ENCODE assay signal across 13 cellular contexts in genomic region chr17:10171581-10171981, GRCh38. TPM values are rescaled to one million over a fixed set of nuclear protein-coding genes. Genes with fewer than 3 reads are reported as not detected.
DNase-seq lines count a peak whose midpoint lies in the region; ATAC-seq, FAIRE-seq and TF ChIP-seq lines count a peak whose summit lies in the region.
"Had no signal": no experiment of that assay in that cellular context is flagged by ENCODE, and none has a peak within 500 bp of the region (broad histone marks: within the 10 kb centered on the region; RNA-seq: fewer than 3 reads in every experiment).

No MANE protein-coding gene starts in this region.

- no peak overlapping the region for H2AK5ac ChIP-seq in H1 (ENCODE audit: low read depth, low read length)

- CTCF ChIA-PET in H1 (lab: Charles Lee; ENCODE audit: partially characterized antibody), result interaction anchor here (0.9 kb wide), 1 partner anchor 55 kb away, joined by 3 read pairs; no protein-coding TSS in a partner anchor

- no peak overlapping the region for H2BK20ac ChIP-seq in H1 (ENCODE audit: low read length)

- TF ChIP-seq POLR2A in GM12891 (IDR thresholded peaks at IDR 0.05; ENCODE audit: low read depth, low read length), result no peak
- TF ChIP-seq POLR2A in H1 (IDR thresholded peaks at IDR 0.05; ENCODE audit: control extremely low read depth in 1 of 2, low read depth in 2 of 2, low read length in 2 of 2), result no peak
- TF ChIP-seq POLR2A in GM18505 (IDR thresholded peaks at IDR 0.05; ENCODE audit: borderline replicate concordance, extremely low read depth, insufficient read depth, insufficient read length), result no peak

- FAIRE-seq in GM12891 (lab: Jason Lieb, UNC), result peak; percentile 62
- FAIRE-seq in H1 (lab: Jason Lieb, UNC), result peak; percentile 60
- FAIRE-seq: RCC 7860 had no signal

- no peak overlapping the region for H3K18ac ChIP-seq in H1 (ENCODE audit: extremely low read depth, low read length)

- no peaks in the 10 kb centered on the region for H4K20me1 ChIP-seq in H1 (replicated peaks in 1 of 2; ENCODE audit: control insufficient read depth in 1 of 2, insufficient read depth in 2 of 2, low read length in 2 of 2)

- no peak overlapping the region for H2BK120ac ChIP-seq in H1 (replicated peaks; ENCODE audit: low read depth, low read length)

- POLR2A ChIA-PET in H1 (lab: Charles Lee; ENCODE audit: partially characterized antibody), result interaction anchor here (0.6 kb wide), 1 partner anchor 11 kb away, joined by 3 read pairs; no protein-coding TSS in a partner anchor

- no peak overlapping the region for H3K27ac ChIP-seq in H1 (ENCODE audit: low read depth, low read length)
- H3K27ac ChIP-seq in skeletal muscle tissue (ENCODE audit: low read depth, low read length), result peak overlapping the region; percentile 42
- H3K27ac ChIP-seq: right lobe of liver had no signal

- no peak overlapping the region for H2BK12ac ChIP-seq in H1 (ENCODE audit: low read depth, low read length)

- no peak overlapping the region for H4K8ac ChIP-seq in H1 (ENCODE audit: extremely low read depth, insufficient read depth, low read length)

- H3K9ac ChIP-seq in H1 (replicated peaks in 1 of 4; ENCODE audit: extremely low read depth in 1 of 4, low read depth in 3 of 4, low read length in 3 of 4), result no peak overlapping the region
- no peak overlapping the region for H3K9ac ChIP-seq in skeletal muscle tissue (ENCODE audit: low read depth in 1 of 3, low read length in 3 of 3)

- H3K4me1 ChIP-seq in H1 (replicated peaks in 1 of 4; ENCODE audit: control insufficient read depth in 3 of 4, insufficient read depth in 4 of 4, low read length in 3 of 4) (peaks cover 0 to 2% (median 1%) of the 10 kb centered on the region in 4 experiments; a peak in 5 of 7 replicates), skeletal muscle tissue (ENCODE audit: control insufficient read depth in 3 of 3, insufficient read depth in 3 of 3, low read length in 3 of 3) (peaks cover 0 to 5% (median 0%) of the 10 kb centered on the region in 3 donors)
- H3K4me1 ChIP-seq: right lobe of liver had no signal

- no peak overlapping the region for H3K56ac ChIP-seq in H1 (replicated peaks; ENCODE audit: insufficient read length, low read depth, low read length)

- no peak overlapping the region for H3K4me2 ChIP-seq in H1 (ENCODE audit: insufficient read depth in 1 of 2, low read depth in 2 of 2, low read length in 2 of 2)

- no peak for TF ChIP-seq CTCF in H1 (IDR thresholded peaks at IDR 0.05; ENCODE audit: control extremely low read depth in 1 of 3, insufficient read depth in 1 of 3, low read depth in 1 of 3, low read length in 3 of 3)

- no peak overlapping the region for H2BK15ac ChIP-seq in H1 (ENCODE audit: low read length)

- no peaks in the 10 kb centered on the region; a peak in 1 of 7 replicates for H3K27me3 ChIP-seq in H1 (replicated peaks in 1 of 4; ENCODE audit: control insufficient read depth in 3 of 4, extremely low read depth in 1 of 4, insufficient read depth in 3 of 4, low read length in 3 of 4)
- H3K27me3 ChIP-seq in skeletal muscle tissue (ENCODE audit: control insufficient read depth in 3 of 3, insufficient read depth in 3 of 3, low read length in 3 of 3), result peaks cover 0 to 14% (median 9%) of the 10 kb centered on the region in 3 donors
- H3K27me3 ChIP-seq: right lobe of liver had no signal

- no peak overlapping the region for H3K14ac ChIP-seq in H1 (ENCODE audit: insufficient read length)

- no peak overlapping the region for H2AFZ ChIP-seq in H1 (ENCODE audit: low read length)

- H4K91ac ChIP-seq in H1 (replicated peaks; ENCODE audit: insufficient read length, low read length), result no peak overlapping the region

- H3K9me3 ChIP-seq in H1 (ENCODE audit: insufficient read depth in 2 of 2, low read depth in 1 of 2, low read length in 1 of 2) (peaks cover 0 to 4% of the 10 kb centered on the region in 2 experiments; a peak in 1 of 4 replicates), skeletal muscle tissue (ENCODE audit: control insufficient read depth in 3 of 3, low read length in 3 of 3) (no peaks in the 10 kb centered on the region)
- H3K9me3 ChIP-seq: heart left ventricle, right lobe of liver had no signal

- no peaks in the 10 kb centered on the region for H3K79me2 ChIP-seq in H1 (ENCODE audit: control insufficient read depth in 1 of 2, insufficient read depth in 2 of 2, low read length in 2 of 2)

- no peak overlapping the region for H2BK5ac ChIP-seq in H1 (ENCODE audit: low read depth, low read length)

- WGBS in H1 (ENCODE audit: extremely low coverage in 1 of 2, insufficient coverage in 1 of 2, insufficient read length in 1 of 2, insufficient replicate concordance in 2 of 2, low coverage in 1 of 2, low lambda C conversion rate in 2 of 2, missing lambda C conversion rate in 1 of 2), 2 experiments, result 72% methylated on average over 6 of the region's 6 CpGs; no CpG with 5 or more reads in 1 of the 2 experiments

- no peaks in the 10 kb centered on the region for H3K23me2 ChIP-seq in H1 (ENCODE audit: low read depth, low read length)

- no peak overlapping the region for H3K23ac ChIP-seq in H1 (ENCODE audit: insufficient read length)

- no peak overlapping the region for H3K4ac ChIP-seq in H1 (replicated peaks; ENCODE audit: insufficient read length, low read depth, low read length)

- H3K36me3 ChIP-seq in H1 (ENCODE audit: control insufficient read depth in 2 of 4, insufficient read depth in 4 of 4, low read length in 3 of 4), result no peaks in the 10 kb centered on the region
- H3K36me3 ChIP-seq in skeletal muscle tissue (ENCODE audit: control insufficient read depth in 3 of 3, insufficient read depth in 3 of 3, low read length in 3 of 3), result no peaks in the 10 kb centered on the region
- H3K36me3 ChIP-seq: heart left ventricle, right lobe of liver had no signal

- ATAC-seq in HG03354 (IDR thresholded peaks at IDR 0.05; ENCODE audit: poor library complexity, severe bottlenecking, unreplicated experiment), result peak; percentile 64
- no peak for ATAC-seq in GM18505 (IDR thresholded peaks at IDR 0.05; ENCODE audit: unreplicated experiment)
- ATAC-seq in HG03520 (IDR thresholded peaks at IDR 0.05; ENCODE audit: unreplicated experiment), result no peak

- no peak overlapping the region for H3K4me3 ChIP-seq in H1 (ENCODE audit: extremely low read depth in 1 of 4, insufficient read depth in 2 of 4, low read depth in 3 of 4, low read length in 4 of 4)
- no peak overlapping the region for H3K4me3 ChIP-seq in skeletal muscle tissue (ENCODE audit: low read length in 3 of 3)
- H3K4me3 ChIP-seq: right lobe of liver had no signal

- DNase-seq in GM12891 (ENCODE audit: insufficient read length, low spot score) (no peak), H1 (ENCODE audit: low read depth in 1 of 2, low spot score in 2 of 2) (no peak), occipital lobe (lab: John Stamatoyannopoulos, UW) (no peak), HPDE6-E6E7 (ENCODE audit: extremely low spot score) (no peak)
- DNase-seq: cortex of kidney, NCI-H2171, right lobe of liver had no signal

- H3K79me1 ChIP-seq in H1 (ENCODE audit: low read depth, low read length), result 0 out of 2 replicates have a peak, but pooled peaks cover 3% of the 10 kb centered on the region

- TF ChIP-seq EP300 in H1 (IDR thresholded peaks at IDR 0.05; ENCODE audit: borderline replicate concordance in 1 of 2, low read depth in 2 of 2, low read length in 2 of 2), result no peak

- H4K5ac ChIP-seq in H1 (ENCODE audit: insufficient read length, low read depth, low read length), result no peak overlapping the region

- TF ChIP-seq RAD21 in H1 (IDR thresholded peaks at IDR 0.05 in 1 of 2, conservative IDR thresholded peaks at IDR 0.05 in 1 of 2; ENCODE audit: low read depth in 2 of 2, low read length in 2 of 2), result no peak

TF ChIP-seq in GM12891, 5 proteins besides CTCF, POLR2A, EP300 and RAD21:
- TF ChIP-seq POU2F2 (IDR thresholded peaks at IDR 0.05; ENCODE audit: low read depth, low read length) (no peak), POLR2AphosphoS5 (IDR thresholded peaks at IDR 0.05; ENCODE audit: low read depth, low read length) (no peak), SPI1 (IDR thresholded peaks at IDR 0.05; ENCODE audit: low read depth, low read length) (no peak), PAX5 (IDR thresholded peaks at IDR 0.05; ENCODE audit: insufficient read depth, low read length, severe bottlenecking) (no peak), TAF1 (IDR thresholded peaks at IDR 0.05; ENCODE audit: low read depth, low read length) (no peak)

TF ChIP-seq in H1, 55 proteins besides CTCF, POLR2A, EP300 and RAD21 (continues in another document):
- no peak for TF ChIP-seq CBX8 (IDR thresholded peaks at IDR 0.05; ENCODE audit: borderline replicate concordance, low read depth, low read length)
- no peak for TF ChIP-seq SP4 (IDR thresholded peaks at IDR 0.05; ENCODE audit: low read length)
- no peak for TF ChIP-seq RNF2 (IDR thresholded peaks at IDR 0.05; ENCODE audit: borderline replicate concordance, low read depth, low read length, missing control alignments, poor library complexity, severe bottlenecking)
- no peak for TF ChIP-seq SAP30 (IDR thresholded peaks at IDR 0.05; ENCODE audit: insufficient read depth, insufficient replicate concordance, low read length)
- no peak for TF ChIP-seq E2F6 (IDR thresholded peaks at IDR 0.05)
- no peak for TF ChIP-seq HDAC6 (IDR thresholded peaks at IDR 0.05; ENCODE audit: low read depth, low read length)
- no peak for TF ChIP-seq CBX5 (IDR thresholded peaks at IDR 0.05; ENCODE audit: low read depth, low read length)
- TF ChIP-seq SRF (IDR thresholded peaks at IDR 0.05; ENCODE audit: low read depth, low read length), result no peak
- TF ChIP-seq SUZ12 (IDR thresholded peaks at IDR 0.05; ENCODE audit: low read length), result no peak
- TF ChIP-seq KDM1A (IDR thresholded peaks at IDR 0.05; ENCODE audit: borderline replicate concordance, low read length), result no peak
- no peak for TF ChIP-seq JUN (IDR thresholded peaks at IDR 0.05; ENCODE audit: low read depth, low read length)

RNA-seq across cellular contexts. Expression of gene GAS7, which starts 26.8 kb away (rescaled TPM):
- 8.7 TPM for polyA plus RNA-seq in GM12891 (2012; ENCODE audit: low read depth, missing spikeins)
- 12.2 and 14.5 TPM in 2 replicates for total RNA-seq in H1 (2021; fragmentation: NEBNext Ultra II Directional; extraction: Animal tissue kit (Norgen Biotek cat#: 25700))
- 5.0 and 6.3 TPM in 2 replicates for polyA plus RNA-seq in H1 (2011; rRNA removed)
- 5.6 TPM for polyA plus RNA-seq in H1 (2011; cell fraction: cytosol; rRNA removed)
- 6.4 TPM for polyA plus RNA-seq in H1 (2011; cell fraction: nucleus; rRNA removed)
- 5.9 to 7.9 TPM (median 6.2 TPM) in 4 replicates for polyA plus RNA-seq in H1 (2012, experiment 1 of 2)
- polyA plus RNA-seq in H1 (2012, experiment 2 of 2), result 2.8 TPM
- 3.9 TPM for polyA plus RNA-seq in H1 (2013, experiment 1 of 2)
- polyA plus RNA-seq in H1 (2013, experiment 2 of 2), result 4.2 TPM
- 8.6 and 11.3 TPM in 2 replicates for polyA minus RNA-seq in H1 (2011; rRNA and poly(A)+ RNA removed)
- 9.1 TPM for polyA minus RNA-seq in H1 (2011; cell fraction: cytosol; rRNA and poly(A)+ RNA removed)
- polyA minus RNA-seq in H1 (2011; cell fraction: nucleus; rRNA and poly(A)+ RNA removed), result 7.1 TPM
- total RNA-seq in skeletal muscle tissue (58.5 TPM), occipital lobe (80.2 TPM)
